Comparison of ENCODE assay signal across 22 cellular contexts in genomic region chr1:35945327-35945726, GRCh38. TPM values are rescaled to one million over a fixed set of nuclear protein-coding genes. Genes with fewer than 3 reads are reported as not detected.
DNase-seq lines count a peak whose midpoint lies in the region; ATAC-seq, FAIRE-seq and TF ChIP-seq lines count a peak whose summit lies in the region.
"Had no signal": no experiment of that assay in that cellular context is flagged by ENCODE, and none has a peak within 500 bp of the region (broad histone marks: within the 10 kb centered on the region; RNA-seq: fewer than 3 reads in every experiment).

No MANE protein-coding gene starts in this region.

- no peak overlapping the region for H3K4me2 ChIP-seq in HepG2 (ENCODE audit: low read depth, low read length)
- no peak overlapping the region for H3K4me2 ChIP-seq in GM12878 (ENCODE audit: control insufficient read depth, insufficient read depth)
- H3K4me2 ChIP-seq: A549 had no signal

- SMC1A ChIA-PET in GM12878 (lab: Charles Lee; ENCODE audit: uncharacterized antibody, unreplicated experiment), result interaction anchor here (0.6 kb wide), 1 partner anchor 297 kb away, joined by 3 read pairs; no protein-coding TSS in a partner anchor

- H3K9ac ChIP-seq in HepG2 (ENCODE audit: insufficient read depth, low read depth, low read length) (no peak overlapping the region), GM12878 (ENCODE audit: control insufficient read depth, insufficient read depth, low read length) (no peak overlapping the region)
- H3K9ac ChIP-seq: GM23248 had no signal

- no peak overlapping the region for H3K27ac ChIP-seq in HepG2 (ENCODE audit: extremely low read length, insufficient read depth, low read length)
- no peak overlapping the region for H3K27ac ChIP-seq in right lobe of liver
- no peak overlapping the region for H3K27ac ChIP-seq in GM12878 (ENCODE audit: control insufficient read depth, insufficient read depth)
- H3K27ac ChIP-seq: A549, GM23248, Peyer's patch, SJSA1 had no signal

- H3K4me1 ChIP-seq in HepG2 (ENCODE audit: insufficient read depth, low read length) (no peaks in the 10 kb centered on the region), right lobe of liver (no peaks in the 10 kb centered on the region), GM12878 (ENCODE audit: control insufficient read depth, insufficient read depth, low read length) (0 out of 2 replicates have a peak, but pooled peaks cover 3% of the 10 kb centered on the region)
- H3K4me1 ChIP-seq: A549, BE2C, HAP-1, Peyer's patch, SJSA1 had no signal

- BruUV-seq in HepG2 (replicated peaks; lab: Mats Ljungman, UMichigan) (no TSS peak), GM12878 (replicated peaks; lab: Mats Ljungman, UMichigan) (no TSS peak), MCF 10A (replicated peaks; lab: Mats Ljungman, UMichigan) (no TSS peak)

- H4K20me1 ChIP-seq in HepG2 (ENCODE audit: insufficient read depth, low read length) (no peaks in the 10 kb centered on the region), GM12878 (ENCODE audit: control insufficient read depth, insufficient read depth) (no peaks in the 10 kb centered on the region)

- peaks cover 7% of the 10 kb centered on the region for H3K4me1 Mint-ChIP-seq in MCF 10A (ENCODE audit: insufficient read depth, unreplicated experiment)

- TF ChIP-seq RAD21 in HepG2 (CRISPR knock-in tag; IDR thresholded peaks at IDR 0.05) (no peak), GM12878 (IDR thresholded peaks at IDR 0.05; ENCODE audit: insufficient read depth, low read depth, low read length) (no peak)

- H3K4me3 ChIP-seq in HepG2 (replicated peaks in 1 of 3; ENCODE audit: insufficient read depth in 1 of 3, low read depth in 2 of 3, low read length in 3 of 3) (no peak overlapping the region), right lobe of liver (no peak overlapping the region), GM12878 (no peak overlapping the region)
- H3K4me3 ChIP-seq: A549, GM23248, HAP-1, Peyer's patch, SJSA1 had no signal

- peaks cover 3 to 14% of the 10 kb centered on the region in 2 experiments; a peak in 4 of 5 replicates for H3K36me3 ChIP-seq in HepG2 (replicated peaks in 1 of 2; ENCODE audit: control insufficient read depth in 1 of 2, insufficient read depth in 2 of 2, low read length in 2 of 2)
- H3K36me3 ChIP-seq in right lobe of liver, result no peaks in the 10 kb centered on the region
- H3K36me3 ChIP-seq in GM12878 (ENCODE audit: control insufficient read depth in 2 of 2, insufficient read depth in 2 of 2, low read length in 1 of 2), result peaks cover 1 to 3% of the 10 kb centered on the region in 2 experiments; a peak in 2 of 4 replicates
- H3K36me3 ChIP-seq: BE2C, HAP-1, Peyer's patch had no signal

- no peaks in the 10 kb centered on the region for H3K27me3 Mint-ChIP-seq in MCF 10A (ENCODE audit: insufficient read depth, unreplicated experiment)
- H3K27me3 Mint-ChIP-seq: IgD-negative memory B cell had no signal

- TF ChIP-seq POLR2A in HepG2 (IDR thresholded peaks at IDR 0.05; ENCODE audit: insufficient read depth in 1 of 2, low read depth in 2 of 2, low read length in 2 of 2) (no peak), right lobe of liver (IDR thresholded peaks at IDR 0.05) (no peak), GM12878 (IDR thresholded peaks at IDR 0.05; ENCODE audit: low read depth, low read length) (no peak)

- no peak for ATAC-seq in HepG2
- no peak for ATAC-seq in right lobe of liver
- no peak for ATAC-seq in GM12878
- ATAC-seq: A549, Right ventricle myocardium inferior had no signal

- RAD21 ChIA-PET in GM12878 (lab: Charles Lee; ENCODE audit: unreplicated experiment), result interaction anchor here (0.5 kb wide), 1 partner anchor 247 kb away, joined by 3 read pairs; no protein-coding TSS in a partner anchor

- H3K9me3 ChIP-seq in HepG2 (ENCODE audit: low read length), result no peaks in the 10 kb centered on the region
- no peaks in the 10 kb centered on the region for H3K9me3 ChIP-seq in right lobe of liver
- H3K9me3 ChIP-seq in GM12878 (replicated peaks; ENCODE audit: control insufficient read depth, insufficient read depth, low read length), result no peaks in the 10 kb centered on the region
- H3K9me3 ChIP-seq: A549, BE2C, HAP-1, Peyer's patch, SJSA1 had no signal

- H3K4me3 Mint-ChIP-seq in MCF 10A (ENCODE audit: unreplicated experiment), result no peak overlapping the region
- H3K4me3 Mint-ChIP-seq: IgD-negative memory B cell had no signal

- FAIRE-seq in HepG2 (lab: Jason Lieb, UNC) (no peak), GM12878 (lab: Jason Lieb, UNC) (no peak)
- FAIRE-seq: A549, HTR-8/SVneo had no signal

- no peak for TF ChIP-seq EP300 in HepG2 (IDR thresholded peaks at IDR 0.05; ENCODE audit: low read depth in 2 of 2, low read length in 2 of 2)
- TF ChIP-seq EP300 in HepG2 (CRISPR knock-in tag; IDR thresholded peaks at IDR 0.05; ENCODE audit: borderline replicate concordance), result no peak
- TF ChIP-seq EP300 in GM12878 (IDR thresholded peaks at IDR 0.05; ENCODE audit: borderline replicate concordance in 1 of 2, control insufficient read depth in 1 of 2, low read depth in 2 of 2, low read length in 2 of 2), result no peak

- H3K79me2 ChIP-seq in HepG2 (ENCODE audit: insufficient read depth, low read length), result peaks cover 59% of the 10 kb centered on the region
- H3K79me2 ChIP-seq in GM12878 (ENCODE audit: control insufficient read depth, insufficient read depth, low read length), result peaks cover 11% of the 10 kb centered on the region

- H3K27ac Mint-ChIP-seq in MCF 10A (ENCODE audit: low read depth, unreplicated experiment), result no peak overlapping the region
- H3K27ac Mint-ChIP-seq: IgD-negative memory B cell had no signal

- DNase-seq in HepG2 (ENCODE audit: low spot score) (no peak), right lobe of liver (no peak), GM12878 (ENCODE audit: low read depth, low spot score) (no peak), lung microvascular endothelial cell (ENCODE audit: low read depth in 2 of 2) (peak; percentile 20 to 65), MCF 10A (ENCODE audit: unreplicated experiment) (no peak), GM19240 (ENCODE audit: insufficient read length, low spot score) (no peak), NCI-H2029 (lab: John Stamatoyannopoulos, UW) (no peak)
- DNase-seq: BE2C, DMS79, GM23248, Karpas-422, NCI-H1694, NCI-H2081 treated with DMSO at 0.1 percent for 48 hours, NCI-H2171 treated with DMSO at 0.1 percent for 48 hours, NCI-H524 treated with DMSO at 0.1 percent for 48 hours, Peyer's patch had no signal

- H2AFZ ChIP-seq in HepG2 (ENCODE audit: low read length), result no peak overlapping the region
- no peak overlapping the region for H2AFZ ChIP-seq in GM12878 (ENCODE audit: control insufficient read depth, low read depth, low read length)
- H2AFZ ChIP-seq: GM23248 had no signal

- intact Hi-C loops in HepG2 (cut with micrococcal nuclease; ENCODE audit: unreplicated experiment) (no loop called here), right lobe of liver (cut with DNase I) (no loop called here), GM12878 (cut with micrococcal nuclease; ENCODE audit: unreplicated experiment) (no loop called here), MCF 10A (cut with micrococcal nuclease) (no loop called here)

- H3K27me3 ChIP-seq in HepG2 (ENCODE audit: control insufficient read depth in 1 of 2, insufficient read depth in 2 of 2, low read length in 2 of 2) (no peaks in the 10 kb centered on the region), right lobe of liver (no peaks in the 10 kb centered on the region), GM12878 (replicated peaks in 1 of 2; ENCODE audit: control insufficient read depth in 2 of 2, insufficient read depth in 2 of 2, low read length in 1 of 2) (no peaks in the 10 kb centered on the region)
- H3K27me3 ChIP-seq: BE2C, Peyer's patch, SJSA1 had no signal

- TF ChIP-seq CTCF in HepG2 (CRISPR knock-in tag; IDR thresholded peaks at IDR 0.05) (no peak), right lobe of liver (IDR thresholded peaks at IDR 0.05) (no peak), GM12878 (IDR thresholded peaks at IDR 0.05 in 2 of 3, conservative IDR thresholded peaks at IDR 0.05 in 1 of 3; ENCODE audit: control insufficient read depth in 2 of 3, extremely low read depth in 1 of 3, insufficient read depth in 1 of 3, low read depth in 3 of 3, low read length in 3 of 3) (no peak), MCF 10A (IDR thresholded peaks at IDR 0.05; ENCODE audit: unreplicated experiment) (no peak)

- POLR2A ChIA-PET in HepG2 (lab: Yijun Ruan, JAX), result no interaction called here
- POLR2A ChIA-PET in GM12878 (lab: Charles Lee), result interaction anchor here (0.6 kb wide), 1 partner anchor 138 kb away, joined by 3 read pairs; no protein-coding TSS in a partner anchor
- POLR2A ChIA-PET in MCF 10A (lab: Yijun Ruan, JAX), result interaction anchor here (3.2 kb wide), 1 partner anchor 14 kb away, joined by 15 read pairs; the partner anchor contains the start of gene AGO3

- H3K9me3 Mint-ChIP-seq in MCF 10A (ENCODE audit: unreplicated experiment), result no peaks in the 10 kb centered on the region
- H3K9me3 Mint-ChIP-seq: IgD-negative memory B cell had no signal

- in situ Hi-C loops in HepG2 (cut with HindIII; ENCODE audit: extremely low pct_ligation_motif_present, low pct_unique_long_range_greater_than_20kb) (no loop called here), GM12878 (cut with MboI) (no loop called here)

- H3K36me3 Mint-ChIP-seq in MCF 10A (ENCODE audit: insufficient read depth, unreplicated experiment), result peaks cover 7% of the 10 kb centered on the region

- CTCF ChIA-PET in HepG2 (lab: Yijun Ruan, JAX; ENCODE audit: low intra/inter-chr PET ratio, low total read pairs) (no interaction called here), GM12878 (lab: Yijun Ruan, JAX) (interaction anchor here (1.4 kb wide), 1 partner anchor 63 kb away, joined by 4 read pairs; no protein-coding TSS in a partner anchor), MCF 10A (lab: Yijun Ruan, JAX) (interaction anchor here (0.6 kb wide), 1 partner anchor 706 kb away, joined by 3 read pairs; no protein-coding TSS in a partner anchor)

- WGBS in HepG2 (ENCODE audit: low lambda C conversion rate), result 88% methylated on average over 2 of the region's 2 CpGs
- WGBS in right lobe of liver (ENCODE audit: insufficient coverage, low coverage, low lambda C conversion rate, missing lambda C conversion rate), result 58% methylated on average over 2 of the region's 2 CpGs
- WGBS in GM12878 (ENCODE audit: insufficient coverage, insufficient replicate concordance, low lambda C conversion rate, missing lambda C conversion rate), result 69% methylated on average over 2 of the region's 2 CpGs

RNA-seq across cellular contexts. Expression of gene AGO3, which starts 14.4 kb away (rescaled TPM):
- total RNA-seq in HepG2 (2016; rRNA removed; fragmentation: Illumina TruSeq; extraction: Trizol) (21.2 and 23.8 TPM in 2 replicates), right lobe of liver (10 to 100 TPM in 5 of 6 experiments, 1 to 10 TPM in 1; 7.0 to 16.2 (median 13.1) TPM), GM12878 (2014; rRNA removed) (8.5 and 11.5 TPM in 2 replicates), GM12878 (2014; rRNA removed; fragmentation: Illumina TruSeq; extraction: Trizol) (10.0 and 11.8 TPM in 2 replicates), GM12878 (2021) (16.1 and 17.6 TPM in 2 replicates), lung microvascular endothelial cell (5.0 and 8.5 TPM in 2 replicates), MCF 10A (2022) (27.3 and 31.6 TPM in 2 replicates)
- 18.8 and 19.1 TPM in 2 replicates for total RNA-seq in HepG2 (2016; cell fraction: cytosol; rRNA removed; fragmentation: Illumina TruSeq; extraction: Trizol; ENCODE audit: low read depth)
- 18.1 and 18.5 TPM in 2 replicates for total RNA-seq in HepG2 (2016; cell fraction: insoluble cytoplasmic fraction; rRNA removed; fragmentation: Illumina TruSeq; extraction: Trizol)
- total RNA-seq in HepG2 (2016; cell fraction: membrane; rRNA removed; fragmentation: Illumina TruSeq; extraction: Trizol), result 13.2 and 16.2 TPM in 2 replicates
- 21.1 and 24.9 TPM in 2 replicates for total RNA-seq in HepG2 (2016; cell fraction: nucleus; rRNA removed; fragmentation: Illumina TruSeq; extraction: Trizol)
- polyA plus RNA-seq in HepG2 (2011; rRNA removed) (18.3 and 27.1 TPM in 2 replicates), GM12878 (2011; rRNA removed) (26.7 and 35.2 TPM in 2 replicates), GM12878 (2014; fragmentation: Illumina TruSeq; extraction: Trizol) (11.6 and 12.3 TPM in 2 replicates), GM12878 (2014; fragmentation: Nextera tagmentation; extraction: Ambion mirVana) (1 to 10 TPM; 3.9 to 4.2 TPM), GM12878 (2014; rRNA removed) (10.3 and 12.8 TPM in 2 replicates), GM12878 (2016; fragmentation: Nextera tagmentation; extraction: Ambion mirVana) (10 to 100 TPM; 17.2 to 18.6 TPM)
- polyA plus RNA-seq in HepG2 (2011; cell fraction: cytosol; rRNA removed), result 8.7 and 8.8 TPM in 2 replicates
- polyA plus RNA-seq in HepG2 (2011; cell fraction: nucleus; rRNA removed), result 21.0 and 23.7 TPM in 2 replicates
- 7.9 and 8.4 TPM in 2 replicates for polyA plus RNA-seq in HepG2 (2012)
- polyA plus RNA-seq in HepG2 (2016; cell fraction: cytosol; fragmentation: Illumina TruSeq; extraction: Trizol; ENCODE audit: low read depth), result 3.3 and 5.3 TPM in 2 replicates
- 9.8 and 10.6 TPM in 2 replicates for polyA plus RNA-seq in HepG2 (2016; cell fraction: insoluble cytoplasmic fraction; fragmentation: Illumina TruSeq; extraction: Trizol; ENCODE audit: low read depth)
- 6.5 and 7.6 TPM in 2 replicates for polyA plus RNA-seq in HepG2 (2016; cell fraction: membrane; fragmentation: Illumina TruSeq; extraction: Trizol; ENCODE audit: low read depth)
- 18.1 and 18.8 TPM in 2 replicates for polyA plus RNA-seq in HepG2 (2016; cell fraction: nucleus; fragmentation: Illumina TruSeq; extraction: Trizol; ENCODE audit: insufficient read depth, low read depth)
- 99.7 and 150 TPM in 2 replicates for polyA minus RNA-seq in HepG2 (2011; rRNA and poly(A)+ RNA removed; ENCODE audit: low replicate concordance)
- 17.3 and 19.3 TPM in 2 replicates for polyA minus RNA-seq in HepG2 (2011; cell fraction: cytosol; rRNA and poly(A)+ RNA removed)
- polyA minus RNA-seq in HepG2 (2011; cell fraction: nucleus; rRNA and poly(A)+ RNA removed), result 61.3 and 78.4 TPM in 2 replicates
- total RNA-seq in GM12878 (2013; cell fraction: nucleolus; rRNA removed), result 90.9 and 91.0 TPM in 2 replicates
- 9.6 TPM for polyA plus RNA-seq in GM12878 (2011; ENCODE audit: low read depth)
- 18.6 and 23.9 TPM in 2 replicates for polyA plus RNA-seq in GM12878 (2011; cell fraction: cytosol; rRNA removed)
- 30.5 and 30.8 TPM in 2 replicates for polyA plus RNA-seq in GM12878 (2011; cell fraction: nucleus; rRNA removed)
- polyA plus RNA-seq in GM12878 (2012), result 5.8 and 8.9 TPM in 2 replicates
- 44.2 and 61.5 TPM in 2 replicates for polyA minus RNA-seq in GM12878 (2011; rRNA and poly(A)+ RNA removed)
- polyA minus RNA-seq in GM12878 (2011; cell fraction: cytosol; rRNA and poly(A)+ RNA removed), result 8.6 and 17.7 TPM in 2 replicates
- 23.8 and 38.1 TPM in 2 replicates for polyA minus RNA-seq in GM12878 (2011; cell fraction: nucleus; rRNA and poly(A)+ RNA removed)

Comparison
In these comparisons a context has a peak if more than half of its experiments do, and no peak if none do; other contexts are left out.
1. DNase-seq: peak in lung microvascular endothelial cell (2 of 2); none in HepG2 (single experiment), right lobe of liver (0 of 3), GM12878 (single experiment), MCF 10A (single experiment), GM19240 (single experiment) and NCI-H2029 (single experiment).